In the genomic region with DNA sequence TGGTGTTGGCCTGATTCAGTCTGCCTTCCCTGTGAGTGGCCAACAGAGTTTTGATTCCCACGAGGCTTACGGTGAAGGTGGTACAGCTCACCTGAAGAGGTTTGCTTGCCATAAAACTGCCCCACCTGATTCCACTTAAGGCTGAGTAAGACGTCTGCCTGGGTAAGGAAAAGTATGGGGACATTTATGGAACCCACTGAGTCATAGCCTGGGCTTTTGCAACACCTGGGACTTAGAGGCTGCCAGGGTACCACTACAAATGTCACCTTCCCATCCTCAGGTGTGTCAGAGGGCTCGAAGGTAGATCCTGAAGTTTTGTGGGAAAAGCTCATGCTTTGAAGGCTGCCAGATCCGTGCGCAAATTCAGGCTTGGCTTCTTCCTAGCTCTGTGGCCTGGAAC, we compare ENCODE assay signal across 20 cellular contexts. TPM values are rescaled to one million over a fixed set of nuclear protein-coding genes. Genes with fewer than 3 reads are reported as not detected.
"Had no signal": no experiment of that assay in that cellular context is flagged by ENCODE, and none has a peak within 500 bp of the region (broad histone marks: within the 10 kb centered on the region; RNA-seq: fewer than 3 reads in every experiment).

No MANE protein-coding gene starts in this region.

- ATAC-seq: gastrocnemius medialis; heart right ventricle; left colon; left ventricle myocardium superior; mucosa of descending colon; naive thymus-derived CD8-positive, alpha-beta T cell; sciatic nerve; stimulated activated naive B cell treated with anti-CD40 and anti-IgM and Interleukin-4, amounts not matched to agents 10 μg/mL and 1 μg/mL and 100 μg/mL, for 72 hours; stimulated activated naive CD8-positive, alpha-beta T cell treated with anti-CD3 and anti-CD28 coated beads, Interleukin-15, amount 100 ng/mL, for 72 hours had no signal

- H3K27ac ChIP-seq: gastrocnemius medialis, heart right ventricle, neutrophil, testis, tibial nerve had no signal

- H3K4me3 Mint-ChIP-seq: central memory CD8-positive, alpha-beta T cell; dendritic cell treated with granulocyte-macrophage colony-stimulating factor and Interleukin-4, amounts not matched to agents 40 ng/mL and 50 ng/mL, for 4 days; naive thymus-derived CD8-positive, alpha-beta T cell; stimulated activated naive B cell treated with anti-CD40 and anti-IgM and Interleukin-4, amounts not matched to agents 10 μg/mL and 1 μg/mL and 100 μg/mL, for 72 hours; stimulated activated naive CD8-positive, alpha-beta T cell treated with anti-CD3 and anti-CD28 coated beads, Interleukin-15, amount 100 ng/mL, for 72 hours had no signal

- H3K27me3 Mint-ChIP-seq: dendritic cell treated with granulocyte-macrophage colony-stimulating factor and Interleukin-4, amounts not matched to agents 40 ng/mL and 50 ng/mL, for 4 days; stimulated activated naive B cell treated with anti-CD40 and anti-IgM and Interleukin-4, amounts not matched to agents 10 μg/mL and 1 μg/mL and 100 μg/mL, for 72 hours; stimulated activated naive CD8-positive, alpha-beta T cell treated with anti-CD3 and anti-CD28 coated beads, Interleukin-15, amount 100 ng/mL, for 72 hours had no signal

- H3K4me3 ChIP-seq: gastrocnemius medialis, heart right ventricle, mucosa of descending colon, testis, tibial nerve had no signal

- H3K36me3 ChIP-seq: gastrocnemius medialis, heart right ventricle, neutrophil, tibial nerve had no signal

- FAIRE-seq: endothelial cell of umbilical vein, kidney had no signal

- H3K27ac Mint-ChIP-seq: dendritic cell treated with granulocyte-macrophage colony-stimulating factor and Interleukin-4, amounts not matched to agents 40 ng/mL and 50 ng/mL, for 4 days; stimulated activated naive B cell treated with anti-CD40 and anti-IgM and Interleukin-4, amounts not matched to agents 10 μg/mL and 1 μg/mL and 100 μg/mL, for 72 hours; stimulated activated naive CD8-positive, alpha-beta T cell treated with anti-CD3 and anti-CD28 coated beads, Interleukin-15, amount 100 ng/mL, for 72 hours had no signal

- DNase-seq: gastrocnemius medialis; heart right ventricle; hypothalamus; kidney; left colon; left ventricle myocardium superior; mucosa of descending colon; naive thymus-derived CD8-positive, alpha-beta T cell; stimulated activated CD4-positive, alpha-beta T cell treated with anti-CD3 and anti-CD28 coated beads, Interleukin-2, amount 100 ng/mL, for 24 hours; stimulated activated CD4-positive, alpha-beta T cell treated with anti-CD3 and anti-CD28 coated beads, Interleukin-4, amount 100 ng/mL, for 4 hours; stimulated activated naive B cell treated with anti-CD40 and anti-IgM and Interleukin-4, amounts not matched to agents 10 μg/mL and 1 μg/mL and 100 μg/mL, for 72 hours; stimulated activated naive CD8-positive, alpha-beta T cell treated with anti-CD3 and anti-CD28 coated beads, Interleukin-15, amount 100 ng/mL, for 72 hours; testis had no signal

- H3K36me3 Mint-ChIP-seq: stimulated activated naive B cell treated with anti-CD40 and anti-IgM and Interleukin-4, amounts not matched to agents 10 μg/mL and 1 μg/mL and 100 μg/mL, for 72 hours had no signal

- H3K27me3 ChIP-seq: gastrocnemius medialis, heart right ventricle, neutrophil, testis, tibial nerve had no signal

- H3K9me3 ChIP-seq: gastrocnemius medialis, mucosa of descending colon, neutrophil, testis had no signal

- H3K9me3 Mint-ChIP-seq: central memory CD8-positive, alpha-beta T cell; dendritic cell treated with granulocyte-macrophage colony-stimulating factor and Interleukin-4, amounts not matched to agents 40 ng/mL and 50 ng/mL, for 4 days had no signal

- H3K4me1 ChIP-seq: gastrocnemius medialis, heart right ventricle, testis, tibial nerve had no signal

- H3K4me1 Mint-ChIP-seq: central memory CD8-positive, alpha-beta T cell; naive thymus-derived CD8-positive, alpha-beta T cell; stimulated activated naive CD8-positive, alpha-beta T cell treated with anti-CD3 and anti-CD28 coated beads, Interleukin-15, amount 100 ng/mL, for 72 hours had no signal

RNA-seq across cellular contexts. Expression of a gene that starts 56.9 kb away (rescaled TPM):
- total RNA-seq: naive thymus-derived CD8-positive, alpha-beta T cell had no signal
- polyA plus RNA-seq: naive thymus-derived CD8-positive, alpha-beta T cell; neural cell had no signal
